ENCODE assay signal across 2 cellular contexts in the genomic region with DNA sequence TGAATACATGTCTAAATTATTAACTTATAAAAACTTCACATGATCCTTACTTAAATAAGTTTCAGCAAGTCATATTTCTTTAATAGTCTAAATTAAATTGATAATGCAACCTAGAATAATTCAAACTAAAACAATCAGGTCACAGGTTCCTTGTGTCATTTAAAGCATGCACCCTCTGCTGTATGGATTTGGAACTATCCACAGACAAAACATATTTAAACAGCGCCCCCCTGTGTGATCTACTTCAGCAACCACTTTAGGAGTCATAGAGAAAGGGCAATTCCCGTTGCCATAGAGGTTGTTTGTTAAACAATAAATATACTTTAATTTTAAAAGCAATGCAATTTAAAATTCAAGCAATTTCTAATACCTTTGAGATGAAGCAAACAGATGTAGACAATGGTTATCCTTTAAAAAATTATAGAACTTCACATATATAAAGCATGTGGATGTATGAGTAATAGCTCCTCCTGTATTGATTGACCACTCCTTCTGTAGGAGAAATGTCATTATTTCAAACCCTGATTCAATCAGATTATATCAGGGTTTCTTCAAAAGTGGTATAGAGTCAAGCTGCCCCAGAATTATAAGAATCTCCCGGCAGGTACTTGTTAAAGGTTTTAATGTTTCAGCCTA.
TF ChIP-seq lines count a peak whose summit lies in the region.

No MANE protein-coding gene starts in this region.

TF ChIP-seq in IMR-90, 13 proteins besides CTCF, POLR2A, EP300 and RAD21:
- no peak for TF ChIP-seq MAZ (IDR thresholded peaks at IDR 0.05; ENCODE audit: borderline replicate concordance, low read depth, low read length)
- no peak; the same call in 1 of the 2 replicates for TF ChIP-seq SMC3 (IDR thresholded peaks at IDR 0.05; ENCODE audit: low read depth, low read length)
- no peak for TF ChIP-seq USF2 (IDR thresholded peaks at IDR 0.05; ENCODE audit: low read depth, low read length)
- TF ChIP-seq CEBPB (IDR thresholded peaks at IDR 0.05; ENCODE audit: low read depth, low read length): no peak
- no peak for TF ChIP-seq BHLHE40 (IDR thresholded peaks at IDR 0.05; ENCODE audit: low read depth, low read length)
- no peak for TF ChIP-seq MXI1 (IDR thresholded peaks at IDR 0.05; ENCODE audit: borderline replicate concordance, low read depth, low read length)
- no peak for TF ChIP-seq RFX5 (IDR thresholded peaks at IDR 0.05; ENCODE audit: low read depth, low read length)
- no peak for TF ChIP-seq RCOR1 (IDR thresholded peaks at IDR 0.05; ENCODE audit: insufficient replicate concordance, low read length)
- TF ChIP-seq MAFK (IDR thresholded peaks at IDR 0.05; ENCODE audit: low read depth, low read length): no peak
- TF ChIP-seq FOS (IDR thresholded peaks at IDR 0.05; ENCODE audit: low read depth, low read length): no peak
- TF ChIP-seq CHD1 (IDR thresholded peaks at IDR 0.05; ENCODE audit: low read depth, low read length): no peak
- no peak for TF ChIP-seq NFE2L2 (IDR thresholded peaks at IDR 0.05; ENCODE audit: low read depth, low read length)
- TF ChIP-seq, protein P1, sequence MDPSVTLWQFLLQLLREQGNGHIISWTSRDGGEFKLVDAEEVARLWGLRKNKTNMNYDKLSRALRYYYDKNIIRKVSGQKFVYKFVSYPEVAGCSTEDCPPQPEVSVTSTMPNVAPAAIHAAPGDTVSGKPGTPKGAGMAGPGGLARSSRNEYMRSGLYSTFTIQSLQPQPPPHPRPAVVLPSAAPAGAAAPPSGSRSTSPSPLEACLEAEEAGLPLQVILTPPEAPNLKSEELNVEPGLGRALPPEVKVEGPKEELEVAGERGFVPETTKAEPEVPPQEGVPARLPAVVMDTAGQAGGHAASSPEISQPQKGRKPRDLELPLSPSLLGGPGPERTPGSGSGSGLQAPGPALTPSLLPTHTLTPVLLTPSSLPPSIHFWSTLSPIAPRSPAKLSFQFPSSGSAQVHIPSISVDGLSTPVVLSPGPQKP (IDR thresholded peaks at IDR 0.05; ENCODE audit: borderline replicate concordance, low read depth, low read length): no peak

TF ChIP-seq in H1, 55 proteins besides CTCF, POLR2A, EP300 and RAD21:
- TF ChIP-seq JUN (IDR thresholded peaks at IDR 0.05; ENCODE audit: low read depth, low read length): no peak
- no peak for TF ChIP-seq KDM4A (IDR thresholded peaks at IDR 0.05; ENCODE audit: low read depth, low read length, severe bottlenecking)
- no peak for TF ChIP-seq RBBP5 (IDR thresholded peaks at IDR 0.05; ENCODE audit: borderline replicate concordance, low read depth, low read length)
- TF ChIP-seq HDAC2 (IDR thresholded peaks at IDR 0.05; ENCODE audit: borderline replicate concordance in 1 of 2, low read depth in 2 of 2, low read length in 2 of 2): no peak
- TF ChIP-seq, protein P2, sequence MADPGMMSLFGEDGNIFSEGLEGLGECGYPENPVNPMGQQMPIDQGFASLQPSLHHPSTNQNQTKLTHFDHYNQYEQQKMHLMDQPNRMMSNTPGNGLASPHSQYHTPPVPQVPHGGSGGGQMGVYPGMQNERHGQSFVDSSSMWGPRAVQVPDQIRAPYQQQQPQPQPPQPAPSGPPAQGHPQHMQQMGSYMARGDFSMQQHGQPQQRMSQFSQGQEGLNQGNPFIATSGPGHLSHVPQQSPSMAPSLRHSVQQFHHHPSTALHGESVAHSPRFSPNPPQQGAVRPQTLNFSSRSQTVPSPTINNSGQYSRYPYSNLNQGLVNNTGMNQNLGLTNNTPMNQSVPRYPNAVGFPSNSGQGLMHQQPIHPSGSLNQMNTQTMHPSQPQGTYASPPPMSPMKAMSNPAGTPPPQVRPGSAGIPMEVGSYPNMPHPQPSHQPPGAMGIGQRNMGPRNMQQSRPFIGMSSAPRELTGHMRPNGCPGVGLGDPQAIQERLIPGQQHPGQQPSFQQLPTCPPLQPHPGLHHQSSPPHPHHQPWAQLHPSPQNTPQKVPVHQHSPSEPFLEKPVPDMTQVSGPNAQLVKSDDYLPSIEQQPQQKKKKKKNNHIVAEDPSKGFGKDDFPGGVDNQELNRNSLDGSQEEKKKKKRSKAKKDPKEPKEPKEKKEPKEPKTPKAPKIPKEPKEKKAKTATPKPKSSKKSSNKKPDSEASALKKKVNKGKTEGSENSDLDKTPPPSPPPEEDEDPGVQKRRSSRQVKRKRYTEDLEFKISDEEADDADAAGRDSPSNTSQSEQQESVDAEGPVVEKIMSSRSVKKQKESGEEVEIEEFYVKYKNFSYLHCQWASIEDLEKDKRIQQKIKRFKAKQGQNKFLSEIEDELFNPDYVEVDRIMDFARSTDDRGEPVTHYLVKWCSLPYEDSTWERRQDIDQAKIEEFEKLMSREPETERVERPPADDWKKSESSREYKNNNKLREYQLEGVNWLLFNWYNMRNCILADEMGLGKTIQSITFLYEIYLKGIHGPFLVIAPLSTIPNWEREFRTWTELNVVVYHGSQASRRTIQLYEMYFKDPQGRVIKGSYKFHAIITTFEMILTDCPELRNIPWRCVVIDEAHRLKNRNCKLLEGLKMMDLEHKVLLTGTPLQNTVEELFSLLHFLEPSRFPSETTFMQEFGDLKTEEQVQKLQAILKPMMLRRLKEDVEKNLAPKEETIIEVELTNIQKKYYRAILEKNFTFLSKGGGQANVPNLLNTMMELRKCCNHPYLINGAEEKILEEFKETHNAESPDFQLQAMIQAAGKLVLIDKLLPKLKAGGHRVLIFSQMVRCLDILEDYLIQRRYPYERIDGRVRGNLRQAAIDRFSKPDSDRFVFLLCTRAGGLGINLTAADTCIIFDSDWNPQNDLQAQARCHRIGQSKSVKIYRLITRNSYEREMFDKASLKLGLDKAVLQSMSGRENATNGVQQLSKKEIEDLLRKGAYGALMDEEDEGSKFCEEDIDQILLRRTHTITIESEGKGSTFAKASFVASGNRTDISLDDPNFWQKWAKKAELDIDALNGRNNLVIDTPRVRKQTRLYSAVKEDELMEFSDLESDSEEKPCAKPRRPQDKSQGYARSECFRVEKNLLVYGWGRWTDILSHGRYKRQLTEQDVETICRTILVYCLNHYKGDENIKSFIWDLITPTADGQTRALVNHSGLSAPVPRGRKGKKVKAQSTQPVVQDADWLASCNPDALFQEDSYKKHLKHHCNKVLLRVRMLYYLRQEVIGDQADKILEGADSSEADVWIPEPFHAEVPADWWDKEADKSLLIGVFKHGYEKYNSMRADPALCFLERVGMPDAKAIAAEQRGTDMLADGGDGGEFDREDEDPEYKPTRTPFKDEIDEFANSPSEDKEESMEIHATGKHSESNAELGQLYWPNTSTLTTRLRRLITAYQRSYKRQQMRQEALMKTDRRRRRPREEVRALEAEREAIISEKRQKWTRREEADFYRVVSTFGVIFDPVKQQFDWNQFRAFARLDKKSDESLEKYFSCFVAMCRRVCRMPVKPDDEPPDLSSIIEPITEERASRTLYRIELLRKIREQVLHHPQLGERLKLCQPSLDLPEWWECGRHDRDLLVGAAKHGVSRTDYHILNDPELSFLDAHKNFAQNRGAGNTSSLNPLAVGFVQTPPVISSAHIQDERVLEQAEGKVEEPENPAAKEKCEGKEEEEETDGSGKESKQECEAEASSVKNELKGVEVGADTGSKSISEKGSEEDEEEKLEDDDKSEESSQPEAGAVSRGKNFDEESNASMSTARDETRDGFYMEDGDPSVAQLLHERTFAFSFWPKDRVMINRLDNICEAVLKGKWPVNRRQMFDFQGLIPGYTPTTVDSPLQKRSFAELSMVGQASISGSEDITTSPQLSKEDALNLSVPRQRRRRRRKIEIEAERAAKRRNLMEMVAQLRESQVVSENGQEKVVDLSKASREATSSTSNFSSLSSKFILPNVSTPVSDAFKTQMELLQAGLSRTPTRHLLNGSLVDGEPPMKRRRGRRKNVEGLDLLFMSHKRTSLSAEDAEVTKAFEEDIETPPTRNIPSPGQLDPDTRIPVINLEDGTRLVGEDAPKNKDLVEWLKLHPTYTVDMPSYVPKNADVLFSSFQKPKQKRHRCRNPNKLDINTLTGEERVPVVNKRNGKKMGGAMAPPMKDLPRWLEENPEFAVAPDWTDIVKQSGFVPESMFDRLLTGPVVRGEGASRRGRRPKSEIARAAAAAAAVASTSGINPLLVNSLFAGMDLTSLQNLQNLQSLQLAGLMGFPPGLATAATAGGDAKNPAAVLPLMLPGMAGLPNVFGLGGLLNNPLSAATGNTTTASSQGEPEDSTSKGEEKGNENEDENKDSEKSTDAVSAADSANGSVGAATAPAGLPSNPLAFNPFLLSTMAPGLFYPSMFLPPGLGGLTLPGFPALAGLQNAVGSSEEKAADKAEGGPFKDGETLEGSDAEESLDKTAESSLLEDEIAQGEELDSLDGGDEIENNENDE (IDR thresholded peaks at IDR 0.05; ENCODE audit: insufficient replicate concordance, low read length): no peak
- no peak for TF ChIP-seq FOSL1 (IDR thresholded peaks at IDR 0.05; ENCODE audit: insufficient read depth, low read depth, low read length)
